In the genomic region with DNA sequence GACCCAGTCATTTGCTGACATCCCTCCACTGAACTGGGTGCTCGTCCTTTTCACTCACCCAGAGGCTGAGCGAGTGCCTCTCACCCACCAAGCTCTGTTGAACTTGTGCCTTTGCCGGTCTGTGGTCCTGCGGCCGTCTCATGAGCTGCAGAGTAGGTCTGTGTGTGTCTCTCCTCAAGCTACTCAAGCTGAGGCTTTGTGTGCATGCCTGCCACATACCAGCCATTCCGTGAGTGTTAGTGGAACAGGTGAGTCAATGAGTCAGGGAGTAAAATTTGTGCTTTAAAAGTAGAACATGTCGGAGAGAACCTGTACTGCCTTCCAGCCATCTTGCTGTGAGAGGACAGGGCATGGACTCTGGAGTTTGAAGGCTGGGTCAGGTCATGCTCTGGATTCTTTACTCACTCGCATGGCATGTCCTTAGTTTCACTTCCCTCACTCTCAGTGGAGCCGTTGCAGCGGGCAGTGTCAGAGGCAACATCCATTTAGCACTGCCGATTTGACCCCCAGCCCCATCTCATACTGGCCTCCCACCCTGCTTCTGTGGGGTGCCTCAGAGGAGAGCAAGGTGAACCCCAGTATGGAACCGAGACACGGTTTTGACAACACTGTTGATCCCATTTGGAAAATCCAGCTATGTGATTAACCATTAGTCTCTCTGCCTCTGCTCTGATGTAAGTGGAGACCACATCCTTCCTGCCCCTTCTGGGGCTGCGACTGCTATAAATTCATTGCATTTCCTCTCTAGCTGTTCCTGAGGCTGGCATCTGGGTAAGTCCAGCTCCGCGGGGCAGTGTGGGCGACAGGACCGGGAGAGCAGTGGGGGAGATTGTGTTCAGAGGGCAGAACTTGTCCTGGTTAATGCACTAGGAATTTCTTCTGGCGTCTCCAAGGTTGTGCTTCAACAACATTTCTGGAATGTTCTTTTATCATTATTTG, we compare ENCODE assay signal across 8 cellular contexts. TPM values are rescaled to one million over a fixed set of nuclear protein-coding genes. Genes with fewer than 3 reads are reported as not detected.
A peak's percentile ranks its signal among the peaks of the same experiment; 100 is the strongest.
DNase-seq lines count a peak whose midpoint lies in the region; ATAC-seq and TF ChIP-seq lines count a peak whose summit lies in the region.

A gene (plus strand): TSS at position 751 of the 939 bp plus-strand sequence. CDS start 2,628 bp downstream, outside the sequence.

- H3K27ac Mint-ChIP-seq in activated CD4-positive, alpha-beta T cell treated with anti-CD3 and anti-CD28 coated beads, Interleukin-2, amount 10 ng/mL, durations not matched to agents 24 days and 14 days, result peak within 1 kb of the TSS; percentile 7

- DNase-seq in KBM-7 (peak; percentile 90), epithelial cell of proximal tubule (ENCODE audit: low read depth) (peak; percentile 16), putamen (ENCODE audit: low spot score) (peak; percentile 30), NCI-H526 treated with DMSO at 0.1 percent for 48 hours (lab: John Stamatoyannopoulos, UW) (no peak), NCI-H1694 (lab: John Stamatoyannopoulos, UW) (no peak)
- DNase-seq in activated CD4-positive, alpha-beta T cell treated with anti-CD3 and anti-CD28 coated beads, Interleukin-2, amount 10 ng/mL, durations not matched to agents 24 days and 14 days, result peak; percentile 76

- no peaks in the 10 kb centered on the region for H3K9me3 Mint-ChIP-seq in activated CD4-positive, alpha-beta T cell treated with anti-CD3 and anti-CD28 coated beads, Interleukin-2, amount 10 ng/mL, durations not matched to agents 24 days and 14 days

- H3K4me1 Mint-ChIP-seq in activated CD4-positive, alpha-beta T cell treated with anti-CD3 and anti-CD28 coated beads, Interleukin-2, amount 10 ng/mL, durations not matched to agents 24 days and 14 days, result peaks cover 25% of the 10 kb centered on the region

- H3K4me3 ChIP-seq in epithelial cell of proximal tubule (ENCODE audit: low read depth, low read length), result peak within 1 kb of the TSS; percentile 43

- no peaks in the 10 kb centered on the region for H3K36me3 Mint-ChIP-seq in activated CD4-positive, alpha-beta T cell treated with anti-CD3 and anti-CD28 coated beads, Interleukin-2, amount 10 ng/mL, durations not matched to agents 24 days and 14 days (ENCODE audit: low read depth)

- ATAC-seq in GM18858 (IDR thresholded peaks at IDR 0.05; ENCODE audit: unreplicated experiment), result peak; percentile 77
- ATAC-seq in HG03095 (IDR thresholded peaks at IDR 0.05; ENCODE audit: unreplicated experiment), result no peak

- H3K4me3 Mint-ChIP-seq in activated CD4-positive, alpha-beta T cell treated with anti-CD3 and anti-CD28 coated beads, Interleukin-2, amount 10 ng/mL, durations not matched to agents 24 days and 14 days, result peak within 1 kb of the TSS; percentile 79

- in situ Hi-C loops in KBM-7 (cut with MboI; ENCODE audit: low pct_unique_long_range_greater_than_20kb, low sequenced_read_pairs), result no loop called here

- peaks cover 33% of the 10 kb centered on the region for H3K27me3 Mint-ChIP-seq in activated CD4-positive, alpha-beta T cell treated with anti-CD3 and anti-CD28 coated beads, Interleukin-2, amount 10 ng/mL, durations not matched to agents 24 days and 14 days

- intact Hi-C loops in activated CD4-positive, alpha-beta T cell treated with anti-CD3 and anti-CD28 coated beads, Interleukin-2, amount 10 ng/mL, durations not matched to agents 24 days and 14 days (cut with micrococcal nuclease), result loop anchor here (10.0 kb wide), 1 partner anchor 1081 kb away; no protein-coding TSS in a partner anchor

- no peak for TF ChIP-seq CTCF in epithelial cell of proximal tubule (conservative IDR thresholded peaks at IDR 0.05; ENCODE audit: low read depth, low read length)

RNA-seq across cellular contexts. Expression of the gene that starts here (rescaled TPM):
- 0.14 and 0.16 TPM in 2 replicates for total RNA-seq in activated CD4-positive, alpha-beta T cell treated with anti-CD3 and anti-CD28 coated beads, Interleukin-2, amount 10 ng/mL, durations not matched to agents 24 days and 14 days
- total RNA-seq in epithelial cell of proximal tubule, result 7.4 and 8.5 TPM in 2 replicates

Comparison
In these comparisons a context has a peak if more than half of its experiments do, and no peak if none do; other contexts are left out.
1. Peak in DNase-seq in activated CD4-positive, alpha-beta T cell treated with anti-CD3 and anti-CD28 coated beads, Interleukin-2, amount 10 ng/mL, durations not matched to agents 24 days and 14 days; RNA of the gene not detected or under 1 TPM.
2. DNase-seq: peak in KBM-7 (single experiment), epithelial cell of proximal tubule (single experiment) and putamen (single experiment); none in NCI-H526 treated with DMSO at 0.1 percent for 48 hours (single experiment) and NCI-H1694 (single experiment).